Comparison of ENCODE assay signal across 8 cellular contexts in the genomic region with DNA sequence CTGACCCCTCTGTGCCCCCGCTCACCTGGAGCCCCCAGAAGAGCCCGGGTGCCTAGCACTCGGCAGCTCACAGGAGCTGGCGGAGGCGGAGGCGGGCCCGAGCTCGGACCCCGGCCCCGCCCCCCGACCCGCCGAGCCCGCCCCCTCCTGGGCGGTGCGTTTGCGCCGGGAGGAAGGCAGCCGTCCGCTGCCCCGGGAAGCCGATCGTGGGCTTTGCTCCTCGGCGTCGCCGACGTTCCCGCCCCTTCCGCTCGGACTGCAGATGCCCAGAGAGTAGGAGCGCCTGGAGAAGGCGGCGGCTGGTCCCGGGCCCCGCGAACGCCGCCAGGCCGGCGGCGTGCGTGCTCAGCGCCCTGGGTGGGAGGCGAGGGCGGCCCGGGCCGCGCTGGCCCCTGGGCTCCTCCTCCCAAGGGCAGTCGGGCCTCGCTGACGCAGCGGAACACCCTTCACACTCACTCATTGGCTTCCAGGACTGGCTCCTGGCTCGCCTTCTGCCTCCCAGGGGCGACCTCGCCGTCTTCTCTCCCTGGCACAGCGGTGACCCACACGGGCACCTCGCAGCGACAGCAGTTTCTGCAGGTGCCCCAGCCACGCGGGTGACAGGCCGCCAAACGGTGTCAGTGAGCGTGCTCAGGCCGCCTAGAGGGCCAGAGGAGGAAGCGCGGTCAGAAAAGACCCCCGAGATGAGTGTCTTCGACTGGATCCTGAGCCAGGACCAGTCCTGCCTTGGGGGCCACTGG. TPM values are rescaled to one million over a fixed set of nuclear protein-coding genes. Genes with fewer than 3 reads are reported as not detected.
DNase-seq lines count a peak whose midpoint lies in the region; ATAC-seq and TF ChIP-seq lines count a peak whose summit lies in the region.

PLSCR3 (minus strand) TSS at position 74 of the 740 bp plus-strand sequence. CDS start 415 bp downstream, outside the sequence.

- peaks cover 20% of the 10 kb centered on the region for H3K4me1 Mint-ChIP-seq in chondrocyte (ENCODE audit: low read depth)

- peak; percentile 73 for TF ChIP-seq CTCF in chondrocyte (IDR thresholded peaks at IDR 0.05)

- H3K4me3 Mint-ChIP-seq in chondrocyte (ENCODE audit: unreplicated experiment), result peak within 1 kb of the TSS; percentile 91

- peak; percentile 93 for DNase-seq in 8988T
- DNase-seq in NCI-H2227 treated with DMSO at 0.1 percent for 48 hours (lab: John Stamatoyannopoulos, UW), result peak; percentile 53
- DNase-seq in activated CD4-positive, alpha-beta T cell treated with anti-CD3 and anti-CD28 coated beads for 24 hours (ENCODE audit: low read depth in 2 of 2), result peak; percentile 74 to 81
- DNase-seq in chondrocyte (ENCODE audit: low spot score), result no peak
- peak; percentile 58 for DNase-seq in kidney glomerular epithelial cell (lab: John Stamatoyannopoulos, UW)
- peak; percentile 91 for DNase-seq in stimulated activated CD4-positive, alpha-beta T cell treated with anti-CD3 and anti-CD28 coated beads, Interleukin-15, amount 100 ng/mL, for 24 hours

- H3K9me3 Mint-ChIP-seq in chondrocyte (ENCODE audit: low read depth), result no peaks in the 10 kb centered on the region

- H3K27ac Mint-ChIP-seq in chondrocyte (ENCODE audit: unreplicated experiment), result peak within 1 kb of the TSS; percentile 86

- no peaks in the 10 kb centered on the region for H3K27me3 Mint-ChIP-seq in chondrocyte (ENCODE audit: low read depth)

- peaks cover 6% of the 10 kb centered on the region for H3K36me3 Mint-ChIP-seq in chondrocyte (ENCODE audit: low read depth)

- peak; percentile 76 for TF ChIP-seq POLR2A in GM18505 (IDR thresholded peaks at IDR 0.05; ENCODE audit: borderline replicate concordance, extremely low read depth, insufficient read depth, insufficient read length)

- peak; percentile 70 for ATAC-seq in GM18505 (IDR thresholded peaks at IDR 0.05; ENCODE audit: unreplicated experiment)
- ATAC-seq in HG03039 (IDR thresholded peaks at IDR 0.05; ENCODE audit: unreplicated experiment), result peak; percentile 64

RNA-seq across cellular contexts. Expression of gene PLSCR3, which starts in this region (rescaled TPM):
- 79.8 to 82.6 TPM (median 81.5 TPM) in 3 replicates for total RNA-seq in chondrocyte
